In the genomic region with DNA sequence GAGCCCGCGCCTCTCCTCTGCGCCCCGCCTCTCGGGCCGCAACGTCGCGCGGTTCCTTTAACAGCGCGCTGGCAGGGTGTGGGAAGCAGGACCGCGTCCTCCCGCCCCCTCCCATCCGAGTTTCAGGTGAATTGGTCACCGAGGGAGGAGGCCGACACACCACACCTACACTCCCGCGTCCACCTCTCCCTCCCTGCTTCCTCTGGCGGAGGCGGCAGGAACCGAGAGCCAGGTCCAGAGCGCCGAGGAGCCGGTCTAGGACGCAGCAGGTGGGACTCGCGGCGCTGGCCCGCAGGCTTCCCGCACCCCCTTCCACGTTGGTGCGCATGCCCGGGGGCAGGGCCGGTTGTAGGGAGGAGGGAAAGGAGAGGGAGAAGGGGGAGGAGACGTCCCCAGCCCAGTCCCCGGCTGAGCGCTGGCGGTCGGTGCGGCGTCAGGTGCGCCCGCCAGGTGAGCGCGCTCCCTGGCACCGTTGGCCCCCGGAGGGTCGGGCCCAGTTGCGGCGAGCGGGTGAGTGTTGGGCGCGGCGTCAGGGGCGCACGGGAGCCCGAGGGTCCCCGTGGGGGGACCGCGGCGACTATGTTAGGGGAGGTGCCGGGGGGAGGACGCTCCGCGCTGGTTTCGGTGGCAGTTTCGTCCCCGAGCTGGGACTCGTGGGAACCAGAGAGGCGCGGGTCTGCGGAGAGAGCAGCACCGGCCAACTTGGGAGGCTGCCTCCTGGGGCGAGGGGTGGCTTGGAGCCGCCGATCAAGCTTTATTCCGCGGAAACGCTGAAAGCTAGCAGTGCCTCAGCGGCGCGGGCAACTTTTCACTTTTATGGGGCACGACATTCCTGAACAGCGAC, we compare ENCODE assay signal across 8 cellular contexts. TPM values are rescaled to one million over a fixed set of nuclear protein-coding genes. Genes with fewer than 3 reads are reported as not detected.
DNase-seq lines count a peak whose midpoint lies in the region; ATAC-seq and TF ChIP-seq lines count a peak whose summit lies in the region.

A gene with protein sequence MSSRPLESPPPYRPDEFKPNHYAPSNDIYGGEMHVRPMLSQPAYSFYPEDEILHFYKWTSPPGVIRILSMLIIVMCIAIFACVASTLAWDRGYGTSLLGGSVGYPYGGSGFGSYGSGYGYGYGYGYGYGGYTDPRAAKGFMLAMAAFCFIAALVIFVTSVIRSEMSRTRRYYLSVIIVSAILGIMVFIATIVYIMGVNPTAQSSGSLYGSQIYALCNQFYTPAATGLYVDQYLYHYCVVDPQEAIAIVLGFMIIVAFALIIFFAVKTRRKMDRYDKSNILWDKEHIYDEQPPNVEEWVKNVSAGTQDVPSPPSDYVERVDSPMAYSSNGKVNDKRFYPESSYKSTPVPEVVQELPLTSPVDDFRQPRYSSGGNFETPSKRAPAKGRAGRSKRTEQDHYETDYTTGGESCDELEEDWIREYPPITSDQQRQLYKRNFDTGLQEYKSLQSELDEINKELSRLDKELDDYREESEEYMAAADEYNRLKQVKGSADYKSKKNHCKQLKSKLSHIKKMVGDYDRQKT (plus strand): TSS at position 400 of the 844 bp plus-strand sequence. CDS start 11,455 bp downstream, outside the sequence.

- H3K36me3 Mint-ChIP-seq in CD4-positive, alpha-beta T cell (ENCODE audit: low read depth): no peaks in the 10 kb centered on the region

- TF ChIP-seq CTCF in CD4-positive, alpha-beta T cell (IDR thresholded peaks at IDR 0.05): no peak
- no peak for TF ChIP-seq CTCF in IMR-90 (conservative IDR thresholded peaks at IDR 0.05; ENCODE audit: low read depth, low read length)
- TF ChIP-seq CTCF in colonic mucosa (IDR thresholded peaks at IDR 0.05): no peak
- no peak for TF ChIP-seq CTCF in liver (IDR thresholded peaks at IDR 0.05; ENCODE audit: low read depth, low read length, missing input control)

- POLR2A ChIA-PET in CD4-positive, alpha-beta T cell (lab: Charles Lee): no interaction called here
- POLR2A ChIA-PET in IMR-90 (lab: Charles Lee; ENCODE audit: unreplicated experiment): no interaction called here

- H2BK15ac ChIP-seq in IMR-90 (ENCODE audit: low read depth, low read length): no peak within 1 kb of the TSS

- H3K27me3 Mint-ChIP-seq in CD4-positive, alpha-beta T cell: peaks cover 69% of the 10 kb centered on the region

- H4K5ac ChIP-seq in IMR-90 (ENCODE audit: low read depth, low read length): no peak within 1 kb of the TSS

- H3K14ac ChIP-seq in IMR-90 (replicated peaks; ENCODE audit: low read depth, low read length): no peak within 1 kb of the TSS

- no peaks in the 10 kb centered on the region for H4K20me1 ChIP-seq in IMR-90 (ENCODE audit: insufficient read depth, low read length)

- H2BK120ac ChIP-seq in IMR-90 (ENCODE audit: low read depth, low read length): no peak within 1 kb of the TSS

- H3K4me1 ChIP-seq in IMR-90 (ENCODE audit: control insufficient read depth, insufficient read depth, low read length) (peaks cover 6% of the 10 kb centered on the region), SJCRH30 (peaks cover 13% of the 10 kb centered on the region), colonic mucosa (no peaks in the 10 kb centered on the region), liver (ENCODE audit: control insufficient read depth in 4 of 4, insufficient read depth in 4 of 4, low read length in 3 of 4) (peaks cover 4 to 47% (median 31%) of the 10 kb centered on the region in 4 donors)

- peak within 1 kb of the TSS; percentile 94 for H2AFZ ChIP-seq in IMR-90 (replicated peaks; ENCODE audit: low read length, poor library complexity)

- H3K79me1 ChIP-seq in IMR-90 (ENCODE audit: low read depth in 1 of 2, low read length in 2 of 2): no peaks in the 10 kb centered on the region

- no peak within 1 kb of the TSS for H4K8ac ChIP-seq in IMR-90 (ENCODE audit: low read depth in 2 of 2, low read length in 2 of 2)

- H3K36me3 ChIP-seq in IMR-90 (ENCODE audit: control insufficient read depth, insufficient read depth, low read length) (no peaks in the 10 kb centered on the region), SJCRH30 (no peaks in the 10 kb centered on the region), colonic mucosa (no peaks in the 10 kb centered on the region), liver (ENCODE audit: control insufficient read depth in 4 of 4, insufficient read depth in 3 of 4, low read depth in 1 of 4, low read length in 3 of 4) (no peaks in the 10 kb centered on the region)

- peak within 1 kb of the TSS; percentile 66 for H2AK9ac ChIP-seq in IMR-90 (replicated peaks; ENCODE audit: low read depth, low read length, poor library complexity)

- intact Hi-C loops in CD4-positive, alpha-beta T cell (cut with DNase I, micrococcal nuclease): no loop called here
- intact Hi-C loops in IMR-90 (cut with micrococcal nuclease): loop anchor here (10.0 kb wide), 1 partner anchor 48 kb away; no protein-coding TSS in a partner anchor
- intact Hi-C loops in colonic mucosa (cut with DNase I): loop anchor here (10.0 kb wide), 1 partner anchor 78 kb away; a partner anchor contains a TSS

- TF ChIP-seq RAD21 in IMR-90 (IDR thresholded peaks at IDR 0.05; ENCODE audit: low read length) (no peak), liver (IDR thresholded peaks at IDR 0.05) (peak in 1 of 2 donors; percentile 50)

- no peak within 1 kb of the TSS for H3K4ac ChIP-seq in IMR-90 (ENCODE audit: low read depth, low read length)

- H3K4me2 ChIP-seq in IMR-90 (ENCODE audit: low read depth, low read length): peak within 1 kb of the TSS; percentile 96

- CTCF ChIA-PET in CD4-positive, alpha-beta T cell (lab: Charles Lee): interaction anchor here (0.6 kb wide), 1 partner anchor 338 kb away, joined by 5 read pairs; no protein-coding TSS in a partner anchor
- CTCF ChIA-PET in IMR-90 (lab: Yijun Ruan, JAX): no interaction called here

- H2BK20ac ChIP-seq in IMR-90 (ENCODE audit: low read depth, low read length): no peak within 1 kb of the TSS

- H4K91ac ChIP-seq in IMR-90 (ENCODE audit: insufficient read depth, low read depth, low read length): no peak within 1 kb of the TSS

- H3K9ac ChIP-seq in IMR-90 (ENCODE audit: low read depth, low read length) (0 out of 2 replicates have a peak within 1 kb of the TSS, but pooled peaks have one; percentile 22), colonic mucosa (ENCODE audit: low read depth in 2 of 2, low read length in 2 of 2) (peak within 1 kb of the TSS; percentile 83 to 92), liver (ENCODE audit: low read depth in 1 of 2, low read length in 2 of 2) (peak within 1 kb of the TSS; percentile 75 to 97)

- H2AK5ac ChIP-seq in IMR-90 (ENCODE audit: low read depth, low read length): no peak within 1 kb of the TSS

- H2BK5ac ChIP-seq in IMR-90 (ENCODE audit: low read depth, low read length, poor library complexity, severe bottlenecking): no peak within 1 kb of the TSS

- dilution Hi-C loops in IMR-90 (cut with HindIII; ENCODE audit: low sequenced_read_pairs, unreplicated experiment): no loop called here

- peaks cover 52% of the 10 kb centered on the region for H3K27me3 ChIP-seq in CD4-positive, alpha-beta T cell (ENCODE audit: control insufficient read depth, insufficient read depth, low read length)
- H3K27me3 ChIP-seq in IMR-90 (ENCODE audit: control insufficient read depth, insufficient read depth, low read length) (peaks cover 47% of the 10 kb centered on the region), SJCRH30 (no peaks in the 10 kb centered on the region), colonic mucosa (peaks cover 4% of the 10 kb centered on the region), liver (ENCODE audit: control insufficient read depth in 4 of 4, insufficient read depth in 4 of 4, low read length in 3 of 4) (no peaks in the 10 kb centered on the region)

- no peaks in the 10 kb centered on the region for H3K9me1 ChIP-seq in IMR-90 (ENCODE audit: insufficient read depth, low read length)

- peak within 1 kb of the TSS; percentile 75 for H3K4me3 Mint-ChIP-seq in CD4-positive, alpha-beta T cell

- peak within 1 kb of the TSS; percentile 55 for H3K4me3 ChIP-seq in IMR-90 (ENCODE audit: insufficient read depth, low read depth, low read length)
- H3K4me3 ChIP-seq in SJCRH30: peak within 1 kb of the TSS; percentile 80
- peak within 1 kb of the TSS; percentile 77 for H3K4me3 ChIP-seq in colonic mucosa
- H3K4me3 ChIP-seq in liver (ENCODE audit: low read depth in 1 of 3, low read length in 3 of 3): peak within 1 kb of the TSS; percentile 82 to 92 (median 88)

- no peak within 1 kb of the TSS for H3K56ac ChIP-seq in IMR-90 (ENCODE audit: extremely low read depth, insufficient read depth, low read length)

- DNase-seq in CD4-positive, alpha-beta T cell: no peak
- DNase-seq in IMR-90 (no peak), SJCRH30 (peak; percentile 74 to 79), colonic mucosa (peak; percentile 86)
- DNase-seq in stimulated activated naive CD8-positive, alpha-beta T cell treated with anti-CD3 and anti-CD28 coated beads, Interleukin-15, Interleukin-2, amounts not matched to agents 100 U/mL and 50 U/mL, for 24 hours: peak; percentile 29

- no peak within 1 kb of the TSS; the same call in 1 of the 2 replicates for H3K23ac ChIP-seq in IMR-90 (ENCODE audit: low read depth, low read length)

- 2% methylated on average over 54 of the region's 86 CpGs; no CpG with 5 or more reads in 1 of the 2 experiments for WGBS in IMR-90 (ENCODE audit: extremely low coverage in 2 of 2, insufficient read length in 1 of 2), 2 experiments
- WGBS in liver: under 1% methylated on average over 86 of the region's 86 CpGs

- no peak for TF ChIP-seq POLR2A in IMR-90 (IDR thresholded peaks at IDR 0.05; ENCODE audit: low read depth, low read length)

- no TSS peak for BruUV-seq in IMR-90 (replicated peaks; lab: Mats Ljungman, UMichigan)

- H3K18ac ChIP-seq in IMR-90 (ENCODE audit: low read depth, low read length): no peak within 1 kb of the TSS

- no peak for ATAC-seq in CD4-positive, alpha-beta T cell (ENCODE audit: poor library complexity)
- ATAC-seq in GM19328 (IDR thresholded peaks at IDR 0.05; ENCODE audit: unreplicated experiment): peak; percentile 65
- peak; percentile 61 for ATAC-seq in IMR-90 (ENCODE audit: low read depth)
- peak; percentile 42 for ATAC-seq in stimulated activated naive CD8-positive, alpha-beta T cell treated with anti-CD3 and anti-CD28 coated beads, Interleukin-15, Interleukin-2, amounts not matched to agents 100 U/mL and 50 U/mL, for 24 hours
- no peak for ATAC-seq in HG02571 (IDR thresholded peaks at IDR 0.05; ENCODE audit: unreplicated experiment)

- in situ Hi-C loops in IMR-90 (cut with MboI; ENCODE audit: low sequenced_read_pairs): no loop called here

- no peaks in the 10 kb centered on the region for H3K4me1 Mint-ChIP-seq in CD4-positive, alpha-beta T cell (ENCODE audit: low read depth)

- no peak within 1 kb of the TSS for H3K27ac Mint-ChIP-seq in CD4-positive, alpha-beta T cell

- H3K27ac ChIP-seq in CD4-positive, alpha-beta T cell (ENCODE audit: low read depth, low read length): no peak within 1 kb of the TSS
- H3K27ac ChIP-seq in IMR-90 (ENCODE audit: insufficient read depth, low read length) (no peak within 1 kb of the TSS), SJCRH30 (peak within 1 kb of the TSS; percentile 79), colonic mucosa (peak within 1 kb of the TSS; percentile 97), liver (ENCODE audit: low read depth in 1 of 2, low read length in 2 of 2) (peak within 1 kb of the TSS; percentile 95 to 100)

- H3K9me3 Mint-ChIP-seq in CD4-positive, alpha-beta T cell: no peaks in the 10 kb centered on the region

- no peaks in the 10 kb centered on the region for H3K9me3 ChIP-seq in CD4-positive, alpha-beta T cell (ENCODE audit: control insufficient read depth, low read length)
- no peaks in the 10 kb centered on the region for H3K9me3 ChIP-seq in IMR-90 (ENCODE audit: control insufficient read depth, insufficient read depth, low read length)
- H3K9me3 ChIP-seq in SJCRH30 (replicated peaks): no peaks in the 10 kb centered on the region
- no peaks in the 10 kb centered on the region for H3K9me3 ChIP-seq in colonic mucosa
- H3K9me3 ChIP-seq in liver (ENCODE audit: control insufficient read depth in 4 of 4, low read length in 3 of 4): no peaks in the 10 kb centered on the region

RNA-seq across cellular contexts. Expression of the gene that starts here (rescaled TPM):
- 1 to 10 TPM; 5.5 to 6.8 TPM for total RNA-seq in CD4-positive, alpha-beta T cell
- total RNA-seq in IMR-90 (2012; rRNA removed) (0.72 and 0.83 TPM in 2 replicates), colonic mucosa (100 to 1,000 TPM; 115 to 176 TPM), liver (10 to 100 TPM; 25.9 to 53.9 TPM)
- polyA plus RNA-seq in IMR-90 (2012; rRNA removed) (0.82 and 0.99 TPM in 2 replicates), liver (10 to 100 TPM in 1 of 2 donors, 1 to 10 TPM in 1; 9.9 to 12.2 TPM)
- 0.07 and 0.15 TPM in 2 replicates for polyA plus RNA-seq in IMR-90 (2012; cell fraction: cytosol; rRNA removed)
- polyA plus RNA-seq in IMR-90 (2012; cell fraction: nucleus; rRNA removed; ENCODE audit: low replicate concordance): 0.16 and 2.6 TPM in 2 replicates
- total RNA-seq in SJCRH30 (2014; rRNA removed; shearing (Covaris generic)): 36.1 and 36.6 TPM in 2 replicates

Comparison
In these comparisons a context has a peak if more than half of its experiments do, and no peak if none do; other contexts are left out.
1. ATAC-seq: peak in GM19328 (single experiment), IMR-90 (single experiment) and stimulated activated naive CD8-positive, alpha-beta T cell treated with anti-CD3 and anti-CD28 coated beads, Interleukin-15, Interleukin-2, amounts not matched to agents 100 U/mL and 50 U/mL, for 24 hours (single experiment); none in CD4-positive, alpha-beta T cell (single experiment) and HG02571 (single experiment).
2. DNase-seq: peak in SJCRH30 (2 of 2), colonic mucosa (single experiment) and stimulated activated naive CD8-positive, alpha-beta T cell treated with anti-CD3 and anti-CD28 coated beads, Interleukin-15, Interleukin-2, amounts not matched to agents 100 U/mL and 50 U/mL, for 24 hours (single experiment); none in CD4-positive, alpha-beta T cell (0 of 10) and IMR-90 (single experiment).
3. H3K27ac ChIP-seq: peak in SJCRH30 (single experiment), colonic mucosa (single experiment) and liver (2 of 2); none in CD4-positive, alpha-beta T cell (single experiment) and IMR-90 (single experiment).
4. H3K9ac ChIP-seq: peak in every context shown above with its lines; median percentile 88 in colonic mucosa; 86 in liver; 22 in IMR-90.
5. intact Hi-C loops: an anchor here in IMR-90 (10.0 kb wide) and colonic mucosa (10.0 kb wide); none called in CD4-positive, alpha-beta T cell.
6. Peak in every context shown above with its lines, with median percentiles within 50 percentile points of each other: H3K4me3 ChIP-seq.